8 cellular contexts compared by ENCODE assay signal in the genomic region with DNA sequence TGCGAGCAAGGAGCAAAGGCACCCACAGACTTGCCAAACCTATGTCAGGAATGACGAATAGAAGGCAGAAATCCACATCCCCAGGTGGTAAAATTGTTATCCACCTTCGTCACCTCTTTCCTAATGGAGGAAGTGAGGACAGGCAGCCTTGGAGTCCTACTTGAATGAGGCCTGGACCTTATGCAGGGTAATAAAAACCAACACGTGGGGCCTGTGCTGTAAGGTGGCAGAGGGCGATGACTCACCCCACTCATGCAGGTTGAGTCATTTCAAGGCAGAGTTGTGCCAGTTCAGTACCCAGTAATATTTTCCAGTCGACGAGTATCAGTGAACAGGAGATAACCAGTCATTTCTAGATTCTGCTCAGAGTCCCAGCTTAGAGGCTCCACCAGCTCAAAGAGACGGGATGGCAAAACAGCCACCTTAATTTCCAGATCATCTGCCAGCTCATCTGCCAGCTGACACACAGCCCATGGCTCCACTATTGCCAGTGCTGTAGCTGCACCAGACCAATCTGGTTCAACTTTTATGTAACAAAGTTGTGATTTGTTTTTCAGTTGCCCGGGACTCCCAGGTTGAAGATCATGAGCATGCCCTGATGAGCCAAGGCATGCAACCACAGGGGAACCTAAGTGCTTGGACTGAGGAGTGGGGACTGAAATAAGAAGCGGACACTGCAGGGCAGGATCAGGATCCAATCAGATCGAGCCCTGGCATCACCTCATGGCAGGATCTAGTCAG.
DNase-seq lines count a peak whose midpoint lies in the region; ATAC-seq, FAIRE-seq and TF ChIP-seq lines count a peak whose summit lies in the region.

No MANE protein-coding gene starts in this region.

- ATAC-seq in GM21576 (IDR thresholded peaks at IDR 0.05; ENCODE audit: unreplicated experiment) (peak; percentile 64), Panc1 (peak; percentile 95)

- in situ Hi-C loops in Panc1 (cut with HindIII; ENCODE audit: low pct_unique_long_range_greater_than_20kb, low sequenced_read_pairs): no loop called here

- H3K36me3 ChIP-seq in Panc1 (ENCODE audit: control insufficient read depth, insufficient read depth, low read length) (no peaks in the 10 kb centered on the region), kidney (ENCODE audit: control insufficient read depth in 1 of 2, insufficient read depth in 2 of 2, low read length in 2 of 2) (no peaks in the 10 kb centered on the region)

- H3K27ac ChIP-seq in Panc1 (ENCODE audit: low read length) (peak overlapping the region; percentile 88), kidney (ENCODE audit: low read depth in 2 of 2, low read length in 2 of 2) (peak overlapping the region; percentile 65 to 66)

- no peak overlapping the region for H3K4me3 ChIP-seq in AG10803 (ENCODE audit: low read length)
- no peak overlapping the region for H3K4me3 ChIP-seq in Panc1 (ENCODE audit: low read depth in 2 of 2, low read length in 2 of 2)
- no peak overlapping the region for H3K4me3 ChIP-seq in kidney (ENCODE audit: low read length in 2 of 2)

- no peaks in the 10 kb centered on the region for H3K27me3 ChIP-seq in Panc1 (ENCODE audit: control insufficient read depth, insufficient read depth, low read length)

- no peak for FAIRE-seq in kidney (lab: Jason Lieb, UNC)

- TF ChIP-seq CTCF in AG10803 (conservative IDR thresholded peaks at IDR 0.05; ENCODE audit: low read length) (no peak), Panc1 (IDR thresholded peaks at IDR 0.05) (no peak), kidney (IDR thresholded peaks at IDR 0.05; ENCODE audit: borderline replicate concordance, extremely low read depth, insufficient read depth) (no peak)

- no peak overlapping the region for H3K9ac ChIP-seq in kidney (ENCODE audit: low read length in 2 of 2)

- POLR2A ChIA-PET in Panc1 (lab: Charles Lee): no interaction called here

- no TSS peak for BruUV-seq in Panc1 (replicated peaks; lab: Mats Ljungman, UMichigan)

- H3K9me3 ChIP-seq in Panc1 (ENCODE audit: control insufficient read depth, insufficient read depth, low read depth, low read length) (no peaks in the 10 kb centered on the region), kidney (ENCODE audit: control insufficient read depth in 1 of 2, low read length in 2 of 2) (no peaks in the 10 kb centered on the region)

- DNase-seq in AG10803 (ENCODE audit: low read depth): peak; percentile 85
- DNase-seq in Panc1 (ENCODE audit: low read depth, low spot score): peak; percentile 95
- DNase-seq in activated naive CD4-positive, alpha-beta T cell (lab: John Stamatoyannopoulos, UW): peak; percentile 12 to 27 (median 20)
- DNase-seq in kidney: peak; percentile 89
- peak; percentile 47 for DNase-seq in stimulated activated CD8-positive, alpha-beta memory T cell treated with anti-CD3 and anti-CD28 coated beads, Interleukin-15, amount 100 ng/mL, for 1 hour (ENCODE audit: low read depth)
- no peak for DNase-seq in mesenteric fat pad (ENCODE audit: low spot score)
- no peak for DNase-seq in GDM1 (lab: John Stamatoyannopoulos, UW)

- intact Hi-C loops in Panc1 (cut with micrococcal nuclease; ENCODE audit: unreplicated experiment) (no loop called here), kidney (cut with DNase I) (no loop called here)

- CTCF ChIA-PET in Panc1 (lab: Charles Lee): interaction anchor here (1.4 kb wide), 1 partner anchor 59 kb away, joined by 3 read pairs; no protein-coding TSS in a partner anchor

- H3K4me1 ChIP-seq in Panc1 (ENCODE audit: control insufficient read depth, insufficient read depth, low read length) (peaks cover 19% of the 10 kb centered on the region), kidney (ENCODE audit: control insufficient read depth in 1 of 2, insufficient read depth in 1 of 2, low read depth in 1 of 2, low read length in 2 of 2) (peaks cover 0 to 7% of the 10 kb centered on the region in 2 donors)

Comparison
In these comparisons a context has a peak if more than half of its experiments do, and no peak if none do; other contexts are left out.
1. DNase-seq: peak in AG10803 (single experiment), Panc1 (single experiment), activated naive CD4-positive, alpha-beta T cell (4 of 4), kidney (single experiment) and stimulated activated CD8-positive, alpha-beta memory T cell treated with anti-CD3 and anti-CD28 coated beads, Interleukin-15, amount 100 ng/mL, for 1 hour (single experiment); none in mesenteric fat pad (single experiment) and GDM1 (single experiment).